Comparison of ENCODE assay signal across 24 cellular contexts in the genomic region with DNA sequence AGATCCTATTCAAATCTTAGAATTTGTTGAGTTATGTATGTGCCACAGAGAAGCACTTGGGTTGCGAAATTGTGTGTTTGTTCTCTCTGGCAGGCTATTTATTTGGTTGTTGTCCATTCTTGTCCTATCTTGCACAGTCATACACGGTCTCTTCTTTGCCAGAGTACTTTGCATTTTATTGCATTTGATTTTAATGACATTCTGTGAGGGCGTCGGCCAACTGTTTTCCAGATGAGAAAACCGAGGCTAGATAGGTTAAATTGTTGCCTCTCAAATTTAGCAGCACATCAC. TPM values are rescaled to one million over a fixed set of nuclear protein-coding genes. Genes with fewer than 3 reads are reported as not detected.
DNase-seq lines count a peak whose midpoint lies in the region; ATAC-seq, FAIRE-seq and TF ChIP-seq lines count a peak whose summit lies in the region.
"Had no signal": no experiment of that assay in that cellular context is flagged by ENCODE, and none has a peak within 500 bp of the region (broad histone marks: within the 10 kb centered on the region; RNA-seq: fewer than 3 reads in every experiment).

No MANE protein-coding gene starts in this region.

- TF ChIP-seq EP300 in K562 (IDR thresholded peaks at IDR 0.05; ENCODE audit: low read length) (no peak), transverse colon (IDR thresholded peaks at IDR 0.05; ENCODE audit: low read depth) (no peak)

- WGBS in K562 (ENCODE audit: insufficient coverage, low coverage, missing lambda C conversion rate), result 40% methylated on average over 5 of the region's 5 CpGs
- WGBS in prostate gland, result 43% methylated on average over 5 of the region's 5 CpGs
- 68 to 71% methylated on average over 5 of the region's 5 CpGs for WGBS in transverse colon (ENCODE audit: low coverage in 1 of 2), 2 donors

- no peaks in the 10 kb centered on the region for H3K79me2 ChIP-seq in K562 (ENCODE audit: control insufficient read depth, insufficient read depth, low read length)

- H3K9me1 ChIP-seq in K562 (ENCODE audit: control insufficient read depth, insufficient read depth, low read length), result no peaks in the 10 kb centered on the region

- H3K4me3 ChIP-seq in K562 (no peak overlapping the region), fibroblast of pulmonary artery (replicated peaks; ENCODE audit: low read depth, low read length) (no peak overlapping the region), prostate gland (no peak overlapping the region), transverse colon (no peak overlapping the region)
- H3K4me3 ChIP-seq: esophagus muscularis mucosa, heart left ventricle, psoas muscle, skin epidermis had no signal

- H3K4me1 ChIP-seq in K562 (replicated peaks in 1 of 2; ENCODE audit: control insufficient read depth in 2 of 2, insufficient read depth in 2 of 2, low read length in 2 of 2) (peaks cover 0 to 32% of the 10 kb centered on the region in 2 experiments; a peak in 4 of 5 replicates), prostate gland (replicated peaks) (no peaks in the 10 kb centered on the region), transverse colon (peaks cover 0 to 33% (median 6%) of the 10 kb centered on the region in 4 donors)
- H3K4me1 ChIP-seq: esophagus muscularis mucosa, psoas muscle had no signal

- TF ChIP-seq CTCF in K562 (IDR thresholded peaks at IDR 0.05 in 2 of 3, conservative IDR thresholded peaks at IDR 0.05 in 1 of 3; ENCODE audit: insufficient read depth in 2 of 3, low read depth in 1 of 3, low read length in 3 of 3), result no peak
- no peak for TF ChIP-seq CTCF in fibroblast of pulmonary artery (IDR thresholded peaks at IDR 0.05; ENCODE audit: low read length, missing control alignments)
- no peak for TF ChIP-seq CTCF in prostate gland (IDR thresholded peaks at IDR 0.05)
- TF ChIP-seq CTCF in transverse colon (IDR thresholded peaks at IDR 0.05), result no peak
- no peak for TF ChIP-seq CTCF in GM13977 (IDR thresholded peaks at IDR 0.05; ENCODE audit: extremely low read depth, insufficient read depth, missing control alignments)

- H3K27me3 ChIP-seq in K562 (ENCODE audit: control insufficient read depth in 2 of 2, insufficient read depth in 2 of 2, low read length in 2 of 2), result no peaks in the 10 kb centered on the region
- H3K27me3 ChIP-seq in prostate gland (replicated peaks; ENCODE audit: insufficient read depth), result no peaks in the 10 kb centered on the region
- no peaks in the 10 kb centered on the region for H3K27me3 ChIP-seq in transverse colon
- H3K27me3 ChIP-seq: esophagus muscularis mucosa, heart left ventricle had no signal

- CTCF ChIA-PET in K562 (lab: Yijun Ruan, JAX; ENCODE audit: low intra/inter-chr PET ratio), result no interaction called here

- no peak overlapping the region for H3K4me2 ChIP-seq in K562 (ENCODE audit: insufficient read depth, low read length)

- peak; percentile 54 for DNase-seq in LoVo (ENCODE audit: low spot score)
- no peak for DNase-seq in K562 (ENCODE audit: extremely low read depth in 1 of 4, low spot score in 3 of 4)
- DNase-seq in fibroblast of pulmonary artery (ENCODE audit: low read depth), result peak; percentile 70
- peak; percentile 21 for DNase-seq in prostate gland (ENCODE audit: low spot score)
- DNase-seq in activated effector memory CD4-positive, alpha-beta T cell treated with anti-CD3 and anti-CD28 coated beads, Interleukin-2, amount 50 U/mL, for 16 hours, result no peak
- DNase-seq in transverse colon, result no peak
- DNase-seq in GM13977 (ENCODE audit: low spot score), result no peak
- DNase-seq: activated naive CD4-positive, alpha-beta T cell treated with anti-CD3 and anti-CD28 coated beads, Interleukin-2, amount 50 U/mL, for 16 hours; activated T-cell treated with anti-CD3 and anti-CD28 coated beads, Interleukin-2, amount 50 U/mL, for 24 hours; aorta; GDM1; H7; heart left ventricle; KG1; NCI-H1694; NCI-H774; OCI-M1; psoas muscle; SIG-M5; stimulated activated CD4-positive, alpha-beta T cell treated with anti-CD3 and anti-CD28 coated beads, Interleukin-1b, Interleukin-23, amount 100 ng/mL, for 48 hours; substantia nigra; T-helper 1 cell had no signal

- no peak for TF ChIP-seq RAD21 in K562 (CRISPR knock-in tag; conservative IDR thresholded peaks at IDR 0.05 in 1 of 2, IDR thresholded peaks at IDR 0.05 in 1 of 2)

- no peak overlapping the region for H3K9ac ChIP-seq in K562 (ENCODE audit: insufficient read depth in 1 of 2, low read depth in 2 of 2, low read length in 2 of 2)

- in situ Hi-C loops in K562 (cut with MboI) (no loop called here), transverse colon (cut with MboI; ENCODE audit: low pct_ligation_motif_present in 1 of 4, low pct_unique_long_range_greater_than_20kb in 1 of 4, low sequenced_read_pairs in 3 of 4) (no loop called here), GM13977 (cut with MboI; ENCODE audit: low pct_unique_long_range_greater_than_20kb, low sequenced_read_pairs, unreplicated experiment) (no loop called here)

- no peaks in the 10 kb centered on the region for H3K36me3 ChIP-seq in K562 (ENCODE audit: control insufficient read depth, insufficient read depth, low read length)
- H3K36me3 ChIP-seq in prostate gland, result no peaks in the 10 kb centered on the region
- H3K36me3 ChIP-seq in transverse colon, result no peaks in the 10 kb centered on the region
- H3K36me3 ChIP-seq: esophagus muscularis mucosa, heart left ventricle had no signal

- H3K27ac ChIP-seq in K562 (ENCODE audit: extremely low read depth, low read depth, low read length) (no peak overlapping the region; the same call in 2 of the 3 replicates), prostate gland (no peak overlapping the region), transverse colon (no peak overlapping the region)
- H3K27ac ChIP-seq: esophagus muscularis mucosa, psoas muscle had no signal

- TF ChIP-seq POLR2A in K562 (conservative IDR thresholded peaks at IDR 0.05) (no peak), prostate gland (IDR thresholded peaks at IDR 0.05) (no peak), transverse colon (IDR thresholded peaks at IDR 0.05) (no peak)

- H4K20me1 ChIP-seq in K562 (replicated peaks; ENCODE audit: control insufficient read depth, insufficient read depth, low read length), result no peaks in the 10 kb centered on the region

- FAIRE-seq in K562 (lab: Jason Lieb, UNC), result no peak

- POLR2A ChIA-PET in K562 (lab: Yijun Ruan, JAX), result interaction anchor here (0.8 to 1.3 kb wide), 3 partner anchors 9 to 31 kb away, joined by 3 to 5 read pairs (median 4); no protein-coding TSS in a partner anchor

- no peak; the same call in 2 of the 3 replicates for ATAC-seq in K562
- ATAC-seq: heart left ventricle, psoas muscle had no signal

- intact Hi-C loops in K562 (cut with micrococcal nuclease), result no loop called here
- intact Hi-C loops in prostate gland (cut with DNase I), result no loop called here
- intact Hi-C loops in transverse colon (cut with DNase I; ENCODE audit: low total_unique reads), result no loop called here

- H3K9me3 ChIP-seq in K562 (replicated peaks; ENCODE audit: control insufficient read depth, insufficient read depth, low read depth, low read length), result no peaks in the 10 kb centered on the region
- H3K9me3 ChIP-seq in prostate gland, result no peaks in the 10 kb centered on the region
- H3K9me3 ChIP-seq in transverse colon, result no peaks in the 10 kb centered on the region
- H3K9me3 ChIP-seq: esophagus muscularis mucosa, heart left ventricle, psoas muscle had no signal

- no TSS peak for BruUV-seq in K562 (replicated peaks; lab: Mats Ljungman, UMichigan)

- peak overlapping the region; percentile 35 for H2AFZ ChIP-seq in K562 (ENCODE audit: low read depth, low read length)

TF ChIP-seq in K562, 482 proteins besides CTCF, POLR2A, EP300 and RAD21:
- TF ChIP-seq, protein P1, sequence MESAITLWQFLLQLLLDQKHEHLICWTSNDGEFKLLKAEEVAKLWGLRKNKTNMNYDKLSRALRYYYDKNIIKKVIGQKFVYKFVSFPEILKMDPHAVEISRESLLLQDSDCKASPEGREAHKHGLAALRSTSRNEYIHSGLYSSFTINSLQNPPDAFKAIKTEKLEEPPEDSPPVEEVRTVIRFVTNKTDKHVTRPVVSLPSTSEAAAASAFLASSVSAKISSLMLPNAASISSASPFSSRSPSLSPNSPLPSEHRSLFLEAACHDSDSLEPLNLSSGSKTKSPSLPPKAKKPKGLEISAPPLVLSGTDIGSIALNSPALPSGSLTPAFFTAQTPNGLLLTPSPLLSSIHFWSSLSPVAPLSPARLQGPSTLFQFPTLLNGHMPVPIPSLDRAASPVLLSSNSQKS (CRISPR knock-in tag; IDR thresholded peaks at IDR 0.05), result no peak
- peak; percentile 81 for TF ChIP-seq CEBPB (tag; IDR thresholded peaks at IDR 0.05)
- no peak for TF ChIP-seq CEBPG (CRISPR knock-in tag; IDR thresholded peaks at IDR 0.05)
- TF ChIP-seq CEBPG (tag; conservative IDR thresholded peaks at IDR 0.05 in 1 of 2, IDR thresholded peaks at IDR 0.05 in 1 of 2), result peak; percentile 55 to 69; a peak in 1 of 4 replicates

RNA-seq across cellular contexts. Expression of gene NABP1, which starts 31.4 kb away (rescaled TPM):
- 68.8 and 169 TPM in 2 replicates for total RNA-seq in K562 (2011; cell fraction: chromatin; rRNA removed; ENCODE audit: low replicate concordance)
- total RNA-seq in K562 (2011; cell fraction: nucleolus; rRNA removed), result 39.4 and 41.1 TPM in 2 replicates
- 97.2 and 188 TPM in 2 replicates for total RNA-seq in K562 (2011; cell fraction: nucleoplasm; rRNA removed)
- 18.6 and 20.2 TPM in 2 replicates for total RNA-seq in K562 (2014; rRNA removed)
- total RNA-seq in K562 (2014; rRNA removed; fragmentation: Illumina TruSeq; extraction: Trizol), result 31.6 and 35.8 TPM in 2 replicates
- 37.2 and 44.0 TPM in 2 replicates for total RNA-seq in K562 (2015; rRNA removed; fragmentation: Illumina TruSeq; extraction: Trizol)
- 24.5 and 28.1 TPM in 2 replicates for total RNA-seq in K562 (2021)
- 20.5 and 22.2 TPM in 2 replicates for polyA plus RNA-seq in K562 (2011; rRNA removed)
- 1.8 and 5.1 TPM in 2 replicates for polyA plus RNA-seq in K562 (2011; cell fraction: cytosol; rRNA removed)
- polyA plus RNA-seq in K562 (2011; cell fraction: nucleus; rRNA removed), result 56.5 and 66.5 TPM in 2 replicates
- 10.8 and 12.9 TPM in 2 replicates for polyA plus RNA-seq in K562 (2012)
- 15.6 and 17.1 TPM in 2 replicates for polyA plus RNA-seq in K562 (2014; fragmentation: Illumina TruSeq; extraction: Trizol)
- polyA plus RNA-seq in K562 (2014; fragmentation: Nextera tagmentation; extraction: Ambion mirVana), result 10 to 100 TPM; 12.8 to 14.9 TPM
- 13.9 and 15.4 TPM in 2 replicates for polyA plus RNA-seq in K562 (2014; rRNA removed)
- 46.2 and 78.7 TPM in 2 replicates for polyA minus RNA-seq in K562 (2011; rRNA and poly(A)+ RNA removed)
- polyA minus RNA-seq in K562 (2011; cell fraction: cytosol; rRNA and poly(A)+ RNA removed), result 11.1 and 11.5 TPM in 2 replicates
- 101 and 194 TPM in 2 replicates for polyA minus RNA-seq in K562 (2011; cell fraction: nucleus; rRNA and poly(A)+ RNA removed)
- 10 to 100 TPM in 1 of 2 donors, 1 to 10 TPM in 1; 3.8 to 28.3 TPM for total RNA-seq in prostate gland
- total RNA-seq in transverse colon, result 10 to 100 TPM in 3 of 4 donors, under 1 TPM in 1; 1.00 to 55.6 (median 33.0) TPM

Comparison
In these comparisons a context has a peak if more than half of its experiments do, and no peak if none do; other contexts are left out.
1. DNase-seq: peak in LoVo (single experiment), fibroblast of pulmonary artery (single experiment) and prostate gland (single experiment); none in K562 (0 of 4), activated effector memory CD4-positive, alpha-beta T cell treated with anti-CD3 and anti-CD28 coated beads, Interleukin-2, amount 50 U/mL, for 16 hours (single experiment), transverse colon (single experiment) and GM13977 (single experiment).